In the genomic region with DNA sequence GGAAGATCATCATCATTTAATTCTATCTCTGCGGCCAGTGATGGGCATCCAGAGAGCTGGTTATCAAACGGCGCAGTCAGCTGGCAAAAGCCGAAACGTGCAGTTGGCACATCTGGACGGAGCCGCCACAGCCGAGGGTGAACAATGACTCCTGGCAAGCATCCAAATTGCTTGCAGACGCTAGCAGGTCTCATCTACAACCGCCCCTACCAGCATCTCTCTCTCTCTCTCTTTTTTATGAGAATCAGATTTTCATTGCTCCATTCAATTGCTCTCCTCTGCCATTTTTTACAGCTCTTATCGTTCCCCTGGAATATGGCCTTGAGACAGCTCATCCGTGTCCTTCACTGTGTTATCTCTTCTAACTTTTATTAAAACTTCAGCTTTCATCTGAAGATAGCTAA, we compare ENCODE assay signal across 12 cellular contexts.
DNase-seq lines count a peak whose midpoint lies in the region; ATAC-seq and TF ChIP-seq lines count a peak whose summit lies in the region.
"Had no signal": no experiment of that assay in that cellular context is flagged by ENCODE, and none has a peak within 500 bp of the region (broad histone marks: within the 10 kb centered on the region; RNA-seq: fewer than 3 reads in every experiment).

No MANE protein-coding gene starts in this region.

- H3K27me3 Mint-ChIP-seq in CD14-positive monocyte (ENCODE audit: low read depth in 3 of 3), result peaks cover 0 to 2% (median 0%) of the 10 kb centered on the region in 3 donors
- H3K27me3 Mint-ChIP-seq: activated CD4-positive, alpha-beta T cell treated with anti-CD3 and anti-CD28 coated beads, Interleukin-2, amount 10 ng/mL, durations not matched to agents 24 days and 14 days had no signal

- peaks cover 39 to 51% of the 10 kb centered on the region in 2 donors for H3K36me3 Mint-ChIP-seq in CD14-positive monocyte

- intact Hi-C loops in CD14-positive monocyte (cut with micrococcal nuclease), result no loop called here

- H3K4me3 Mint-ChIP-seq in CD14-positive monocyte, result no peak overlapping the region
- H3K4me3 Mint-ChIP-seq: activated CD4-positive, alpha-beta T cell treated with anti-CD3 and anti-CD28 coated beads, Interleukin-2, amount 10 ng/mL, durations not matched to agents 24 days and 14 days; GM23338 had no signal

- TF ChIP-seq CTCF in fibroblast of pulmonary artery (IDR thresholded peaks at IDR 0.05; ENCODE audit: low read length, missing control alignments), result no peak
- TF ChIP-seq CTCF in CD14-positive monocyte (IDR thresholded peaks at IDR 0.05), result no peak

- no peak for ATAC-seq in HG02840 (IDR thresholded peaks at IDR 0.05; ENCODE audit: low FRiP score, unreplicated experiment)
- ATAC-seq: GM23338; stimulated activated naive CD8-positive, alpha-beta T cell treated with anti-CD3 and anti-CD28 coated beads, Interleukin-15, Interleukin-2, amounts not matched to agents 100 U/mL and 50 U/mL, for 24 hours had no signal

- no peak overlapping the region for H3K4me3 ChIP-seq in fibroblast of pulmonary artery (replicated peaks; ENCODE audit: low read depth, low read length)
- H3K4me3 ChIP-seq: GM23338 had no signal

- H3K9me3 Mint-ChIP-seq in CD14-positive monocyte, result no peaks in the 10 kb centered on the region
- H3K9me3 Mint-ChIP-seq: activated CD4-positive, alpha-beta T cell treated with anti-CD3 and anti-CD28 coated beads, Interleukin-2, amount 10 ng/mL, durations not matched to agents 24 days and 14 days; GM23338 had no signal

- peak; percentile 56 for DNase-seq in Ammon's horn (ENCODE audit: low spot score)
- DNase-seq in NCI-H1105 treated with DMSO at 0.1 percent for 48 hours (lab: John Stamatoyannopoulos, UW), result peak; percentile 93
- DNase-seq in NCI-H510A treated with DMSO at 0.1 percent for 48 hours (lab: John Stamatoyannopoulos, UW), result peak; percentile 89
- peak; percentile 29 for DNase-seq in fibroblast of pulmonary artery (ENCODE audit: low read depth)
- DNase-seq in stimulated activated CD4-positive, alpha-beta T cell treated with anti-CD3 and anti-CD28 coated beads, Interleukin-4, amount 100 ng/mL, for 1 hour, result no peak
- DNase-seq in stimulated activated CD4-positive, alpha-beta T cell treated with anti-CD3 and anti-CD28 coated beads, Interleukin-4, amount 100 ng/mL, for 24 hours, result no peak
- no peak for DNase-seq in CD14-positive monocyte (ENCODE audit: low spot score)
- DNase-seq: activated CD4-positive, alpha-beta T cell treated with anti-CD3 and anti-CD28 coated beads, Interleukin-2, amount 10 ng/mL, durations not matched to agents 24 days and 14 days; stimulated activated naive CD8-positive, alpha-beta T cell treated with anti-CD3 and anti-CD28 coated beads, Interleukin-15, Interleukin-2, amounts not matched to agents 100 U/mL and 50 U/mL, for 24 hours; T-helper 2 cell had no signal

- H3K4me1 Mint-ChIP-seq in CD14-positive monocyte, result no peaks in the 10 kb centered on the region

- H3K27ac Mint-ChIP-seq in CD14-positive monocyte, result peak overlapping the region in 1 of 7 donors; percentile 32
- H3K27ac Mint-ChIP-seq: activated CD4-positive, alpha-beta T cell treated with anti-CD3 and anti-CD28 coated beads, Interleukin-2, amount 10 ng/mL, durations not matched to agents 24 days and 14 days; GM23338 had no signal

Comparison
In these comparisons a context has a peak if more than half of its experiments do, and no peak if none do; other contexts are left out.
1. DNase-seq: peak in Ammon's horn (single experiment), NCI-H1105 treated with DMSO at 0.1 percent for 48 hours (single experiment), NCI-H510A treated with DMSO at 0.1 percent for 48 hours (single experiment) and fibroblast of pulmonary artery (single experiment); none in stimulated activated CD4-positive, alpha-beta T cell treated with anti-CD3 and anti-CD28 coated beads, Interleukin-4, amount 100 ng/mL, for 1 hour (single experiment), stimulated activated CD4-positive, alpha-beta T cell treated with anti-CD3 and anti-CD28 coated beads, Interleukin-4, amount 100 ng/mL, for 24 hours (single experiment) and CD14-positive monocyte (single experiment).